ENCODE assay signal across 1 cellular context in the genomic region with DNA sequence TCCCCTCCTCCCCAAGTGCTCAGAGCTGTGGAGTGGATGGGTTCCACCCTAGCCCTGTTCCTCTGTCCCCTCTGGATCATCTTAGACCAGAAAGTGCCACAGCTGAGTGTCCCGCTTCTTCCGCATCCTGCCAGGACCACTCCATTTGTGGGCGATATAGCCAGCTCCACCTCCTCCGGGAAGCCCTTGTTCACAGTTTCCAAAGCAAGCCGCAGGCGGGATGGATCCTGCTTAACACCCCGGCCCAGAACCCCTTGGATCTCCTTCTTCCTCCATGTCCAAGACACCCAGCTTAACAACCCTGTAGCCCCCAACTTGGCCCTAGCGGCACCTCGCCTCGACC.
TF ChIP-seq lines count a peak whose summit lies in the region.

No MANE protein-coding gene starts in this region.

TF ChIP-seq in GM23338, 12 proteins besides CTCF, POLR2A, EP300 and RAD21 (continued from another document):
- TF ChIP-seq, protein P1, sequence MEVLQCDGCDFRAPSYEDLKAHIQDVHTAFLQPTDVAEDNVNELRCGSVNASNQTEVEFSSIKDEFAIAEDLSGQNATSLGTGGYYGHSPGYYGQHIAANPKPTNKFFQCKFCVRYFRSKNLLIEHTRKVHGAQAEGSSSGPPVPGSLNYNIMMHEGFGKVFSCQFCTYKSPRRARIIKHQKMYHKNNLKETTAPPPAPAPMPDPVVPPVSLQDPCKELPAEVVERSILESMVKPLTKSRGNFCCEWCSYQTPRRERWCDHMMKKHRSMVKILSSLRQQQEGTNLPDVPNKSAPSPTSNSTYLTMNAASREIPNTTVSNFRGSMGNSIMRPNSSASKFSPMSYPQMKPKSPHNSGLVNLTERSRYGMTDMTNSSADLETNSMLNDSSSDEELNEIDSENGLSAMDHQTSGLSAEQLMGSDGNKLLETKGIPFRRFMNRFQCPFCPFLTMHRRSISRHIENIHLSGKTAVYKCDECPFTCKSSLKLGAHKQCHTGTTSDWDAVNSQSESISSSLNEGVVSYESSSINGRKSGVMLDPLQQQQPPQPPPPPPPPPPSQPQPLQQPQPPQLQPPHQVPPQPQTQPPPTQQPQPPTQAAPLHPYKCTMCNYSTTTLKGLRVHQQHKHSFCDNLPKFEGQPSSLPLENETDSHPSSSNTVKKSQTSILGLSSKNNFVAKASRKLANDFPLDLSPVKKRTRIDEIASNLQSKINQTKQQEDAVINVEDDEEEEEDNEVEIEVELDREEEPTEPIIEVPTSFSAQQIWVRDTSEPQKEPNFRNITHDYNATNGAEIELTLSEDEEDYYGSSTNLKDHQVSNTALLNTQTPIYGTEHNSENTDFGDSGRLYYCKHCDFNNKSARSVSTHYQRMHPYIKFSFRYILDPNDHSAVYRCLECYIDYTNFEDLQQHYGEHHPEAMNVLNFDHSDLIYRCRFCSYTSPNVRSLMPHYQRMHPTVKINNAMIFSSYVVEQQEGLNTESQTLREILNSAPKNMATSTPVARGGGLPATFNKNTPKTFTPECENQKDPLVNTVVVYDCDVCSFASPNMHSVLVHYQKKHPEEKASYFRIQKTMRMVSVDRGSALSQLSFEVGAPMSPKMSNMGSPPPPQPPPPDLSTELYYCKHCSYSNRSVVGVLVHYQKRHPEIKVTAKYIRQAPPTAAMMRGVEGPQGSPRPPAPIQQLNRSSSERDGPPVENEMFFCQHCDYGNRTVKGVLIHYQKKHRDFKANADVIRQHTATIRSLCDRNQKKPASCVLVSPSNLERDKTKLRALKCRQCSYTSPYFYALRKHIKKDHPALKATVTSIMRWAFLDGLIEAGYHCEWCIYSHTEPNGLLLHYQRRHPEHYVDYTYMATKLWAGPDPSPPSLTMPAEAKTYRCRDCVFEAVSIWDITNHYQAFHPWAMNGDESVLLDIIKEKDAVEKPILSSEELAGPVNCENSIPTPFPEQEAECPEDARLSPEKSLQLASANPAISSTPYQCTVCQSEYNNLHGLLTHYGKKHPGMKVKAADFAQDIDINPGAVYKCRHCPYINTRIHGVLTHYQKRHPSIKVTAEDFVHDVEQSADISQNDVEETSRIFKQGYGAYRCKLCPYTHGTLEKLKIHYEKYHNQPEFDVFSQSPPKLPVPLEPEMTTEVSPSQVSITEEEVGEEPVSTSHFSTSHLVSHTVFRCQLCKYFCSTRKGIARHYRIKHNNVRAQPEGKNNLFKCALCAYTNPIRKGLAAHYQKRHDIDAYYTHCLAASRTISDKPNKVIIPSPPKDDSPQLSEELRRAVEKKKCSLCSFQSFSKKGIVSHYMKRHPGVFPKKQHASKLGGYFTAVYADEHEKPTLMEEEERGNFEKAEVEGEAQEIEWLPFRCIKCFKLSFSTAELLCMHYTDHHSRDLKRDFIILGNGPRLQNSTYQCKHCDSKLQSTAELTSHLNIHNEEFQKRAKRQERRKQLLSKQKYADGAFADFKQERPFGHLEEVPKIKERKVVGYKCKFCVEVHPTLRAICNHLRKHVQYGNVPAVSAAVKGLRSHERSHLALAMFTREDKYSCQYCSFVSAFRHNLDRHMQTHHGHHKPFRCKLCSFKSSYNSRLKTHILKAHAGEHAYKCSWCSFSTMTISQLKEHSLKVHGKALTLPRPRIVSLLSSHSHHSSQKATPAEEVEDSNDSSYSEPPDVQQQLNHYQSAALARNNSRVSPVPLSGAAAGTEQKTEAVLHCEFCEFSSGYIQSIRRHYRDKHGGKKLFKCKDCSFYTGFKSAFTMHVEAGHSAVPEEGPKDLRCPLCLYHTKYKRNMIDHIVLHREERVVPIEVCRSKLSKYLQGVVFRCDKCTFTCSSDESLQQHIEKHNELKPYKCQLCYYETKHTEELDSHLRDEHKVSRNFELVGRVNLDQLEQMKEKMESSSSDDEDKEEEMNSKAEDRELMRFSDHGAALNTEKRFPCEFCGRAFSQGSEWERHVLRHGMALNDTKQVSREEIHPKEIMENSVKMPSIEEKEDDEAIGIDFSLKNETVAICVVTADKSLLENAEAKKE (CRISPR knock-in tag; IDR thresholded peaks at IDR 0.05): no peak
TF ChIP-seq in GM23338: peak in this region for 0.
